8 cellular contexts compared by ENCODE assay signal in genomic region chr11:114026355-114026754, GRCh38. TPM values are rescaled to one million over a fixed set of nuclear protein-coding genes. Genes with fewer than 3 reads are reported as not detected.
DNase-seq lines count a peak whose midpoint lies in the region; ATAC-seq and TF ChIP-seq lines count a peak whose summit lies in the region.

No MANE protein-coding gene starts in this region.

- no peak for TF ChIP-seq EP300 in transverse colon (IDR thresholded peaks at IDR 0.05; ENCODE audit: low read depth)

- no peak overlapping the region for H3K9ac ChIP-seq in OCI-LY1 (ENCODE audit: low read length)

- no peak overlapping the region for H3K4me2 ChIP-seq in OCI-LY1 (ENCODE audit: low read length)

- in situ Hi-C loops in transverse colon (cut with MboI; ENCODE audit: low pct_ligation_motif_present in 1 of 4, low pct_unique_long_range_greater_than_20kb in 1 of 4, low sequenced_read_pairs in 3 of 4), result loop anchor here in 2 of 4 donors (25.0 kb wide), 2 partner anchors 161 to 236 kb away; no protein-coding TSS in a partner anchor

- H3K27ac ChIP-seq in OCI-LY1 (ENCODE audit: low read depth, low read length, poor library complexity, severe bottlenecking), result no peak overlapping the region
- H3K27ac ChIP-seq in spleen, result no peak overlapping the region
- peak overlapping the region in 2 of 4 donors; percentile 43 to 64 for H3K27ac ChIP-seq in transverse colon

- H3K79me2 ChIP-seq in OCI-LY1 (ENCODE audit: insufficient read depth, low read length), result no peaks in the 10 kb centered on the region

- H3K27me3 ChIP-seq in OCI-LY1 (ENCODE audit: insufficient read depth, low read length) (no peaks in the 10 kb centered on the region), spleen (replicated peaks in 1 of 7) (peaks cover 0 to 8% (median 0%) of the 10 kb centered on the region in 7 donors), transverse colon (peaks cover 13% of the 10 kb centered on the region)

- TF ChIP-seq CTCF in OCI-LY1 (IDR thresholded peaks at IDR 0.05; ENCODE audit: low read length), result peak; percentile 33; the same call in 1 of the 2 replicates
- peak in 6 of 11 experiments; percentile 10 to 23 (median 18) for TF ChIP-seq CTCF in spleen (IDR thresholded peaks at IDR 0.05 in 8 of 11, conservative IDR thresholded peaks at IDR 0.05 in 3 of 11)
- TF ChIP-seq CTCF in transverse colon (IDR thresholded peaks at IDR 0.05), result no peak

- H4K20me1 ChIP-seq in OCI-LY1 (ENCODE audit: insufficient read depth, low read length), result no peaks in the 10 kb centered on the region

- intact Hi-C loops in spleen (cut with DNase I; ENCODE audit: low total_unique reads), result no loop called here
- intact Hi-C loops in transverse colon (cut with DNase I; ENCODE audit: low total_unique reads), result no loop called here
- intact Hi-C loops in posterior cingulate gyrus (cut with DNase I), result no loop called here

- peak; percentile 84 for ATAC-seq in effector memory CD8-positive, alpha-beta T cell (replicated peaks)
- ATAC-seq in HG03378 (IDR thresholded peaks at IDR 0.05; ENCODE audit: unreplicated experiment), result no peak

- H3K36me3 Mint-ChIP-seq in effector memory CD8-positive, alpha-beta T cell (ENCODE audit: insufficient read depth), result no peaks in the 10 kb centered on the region

- H3K4me3 ChIP-seq in OCI-LY1 (ENCODE audit: low read depth, low read length, poor library complexity, severe bottlenecking) (no peak overlapping the region), spleen (no peak overlapping the region), transverse colon (no peak overlapping the region)

- no peaks in the 10 kb centered on the region for H3K9me3 Mint-ChIP-seq in effector memory CD8-positive, alpha-beta T cell

- DNase-seq in activated gamma-delta T cell treated with Interleukin-2 at 50 U/mL for 16 hours (peak; percentile 21), activated gamma-delta T cell (lab: John Stamatoyannopoulos, UW) (no peak), spleen (no peak), transverse colon (no peak), posterior cingulate gyrus (no peak)
- DNase-seq in effector memory CD8-positive, alpha-beta T cell, result peak; percentile 12 to 22 (median 20)

- H3K4me3 Mint-ChIP-seq in effector memory CD8-positive, alpha-beta T cell, result no peak overlapping the region

- no peak overlapping the region for H2AFZ ChIP-seq in OCI-LY1 (ENCODE audit: low read length)

- TF ChIP-seq POLR2A in spleen (IDR thresholded peaks at IDR 0.05), result no peak
- no peak for TF ChIP-seq POLR2A in transverse colon (IDR thresholded peaks at IDR 0.05)

- no peak overlapping the region for H3K27ac Mint-ChIP-seq in effector memory CD8-positive, alpha-beta T cell

- peaks cover 5% of the 10 kb centered on the region in 2 donors for H3K4me1 Mint-ChIP-seq in effector memory CD8-positive, alpha-beta T cell (ENCODE audit: low read depth in 2 of 2)

- H3F3A ChIP-seq in OCI-LY1 (ENCODE audit: insufficient read depth, low read length), result no peaks in the 10 kb centered on the region

- no peaks in the 10 kb centered on the region for H3K9me3 ChIP-seq in OCI-LY1 (ENCODE audit: low read length)
- no peaks in the 10 kb centered on the region for H3K9me3 ChIP-seq in spleen
- no peaks in the 10 kb centered on the region for H3K9me3 ChIP-seq in transverse colon

- H3K4me1 ChIP-seq in OCI-LY1 (ENCODE audit: insufficient read depth, low read length, severe bottlenecking), result no peaks in the 10 kb centered on the region
- peaks cover 0 to 6% (median 0%) of the 10 kb centered on the region in 6 donors for H3K4me1 ChIP-seq in spleen
- H3K4me1 ChIP-seq in transverse colon, result peaks cover 0 to 8% (median 2%) of the 10 kb centered on the region in 4 donors

- H3K36me3 ChIP-seq in OCI-LY1 (ENCODE audit: insufficient read depth, low read length), result no peaks in the 10 kb centered on the region
- H3K36me3 ChIP-seq in spleen, result no peaks in the 10 kb centered on the region
- H3K36me3 ChIP-seq in transverse colon, result no peaks in the 10 kb centered on the region

- no peaks in the 10 kb centered on the region for H3K9me2 ChIP-seq in OCI-LY1 (ENCODE audit: low read depth, low read length)

- 5 to 31% (median 17%) methylated on average over 1 of the region's 1 CpG for WGBS in spleen, 5 donors
- WGBS in transverse colon (ENCODE audit: low coverage in 1 of 2), 2 donors, result 69% methylated on average over 1 of the region's 1 CpG; no CpG with 5 or more reads in 1 of the 2 donors

- peaks cover 22 to 32% of the 10 kb centered on the region in 2 donors for H3K27me3 Mint-ChIP-seq in effector memory CD8-positive, alpha-beta T cell

RNA-seq across cellular contexts. Expression of gene ZBTB16, which starts 33.2 kb away (rescaled TPM):
- 10 to 100 TPM in 6 of 7 donors, 1 to 10 TPM in 1; 8.4 to 85.6 (median 81.9) TPM for total RNA-seq in spleen
- 1 to 10 TPM; 1.5 to 9.2 (median 2.8) TPM for polyA plus RNA-seq in spleen
- 100 to 1,000 TPM; 108 to 271 (median 155) TPM for total RNA-seq in transverse colon

RNA-seq across cellular contexts. Expression of gene HTR3A, which starts 51.4 kb away (rescaled TPM):
- total RNA-seq in spleen (1 to 10 TPM in 1 of 7 donors, under 1 TPM in 5, not detected in 1; 0.44 to 1.3 (median 0.60) TPM), transverse colon (under 1 TPM in 2 of 4 donors, not detected in 2; 0.41 to 0.95 TPM)
- polyA plus RNA-seq in spleen, result 1 to 10 TPM in 1 of 3 donors, under 1 TPM in 2; 0.38 to 2.9 (median 0.57) TPM

Comparison
In these comparisons a context has a peak if more than half of its experiments do, and no peak if none do; other contexts are left out.
1. DNase-seq: peak in activated gamma-delta T cell treated with Interleukin-2 at 50 U/mL for 16 hours (single experiment) and effector memory CD8-positive, alpha-beta T cell (3 of 3); none in activated gamma-delta T cell (single experiment), spleen (single experiment), transverse colon (single experiment) and posterior cingulate gyrus (0 of 10).
2. CTCF ChIP-seq: peak in OCI-LY1 (single experiment) and spleen (6 of 11); none in transverse colon (0 of 5).